1 cellular context compared by ENCODE assay signal in the genomic region with DNA sequence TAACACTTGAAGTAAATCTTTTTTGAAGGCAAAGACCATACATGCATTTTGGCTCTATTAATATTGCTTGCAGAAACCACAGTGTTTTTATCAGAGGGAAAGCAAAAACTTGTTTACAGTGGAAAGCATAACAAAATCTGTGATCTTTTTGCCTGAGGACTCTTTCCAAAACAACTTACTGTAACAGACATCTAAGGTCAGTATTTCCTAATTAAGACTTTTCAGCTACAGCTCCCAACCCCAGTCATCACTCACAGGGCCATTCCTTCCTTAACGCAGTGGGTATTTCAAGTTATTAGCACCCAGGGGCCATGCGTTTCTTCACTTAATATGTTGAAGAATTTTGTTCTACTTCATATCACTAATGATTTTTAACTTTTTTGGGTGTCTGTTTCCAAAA.
TF ChIP-seq lines count a peak whose summit lies in the region.

No MANE protein-coding gene starts in this region.

TF ChIP-seq in GM23338, 12 proteins besides CTCF, POLR2A, EP300 and RAD21:
- no peak for TF ChIP-seq EZH2phosphoT487 (IDR thresholded peaks at IDR 0.05; ENCODE audit: unreplicated experiment)
- TF ChIP-seq CREB1 (CRISPR knock-in tag; IDR thresholded peaks at IDR 0.05; ENCODE audit: low read depth), result no peak
- TF ChIP-seq ZNF462 (CRISPR knock-in tag; IDR thresholded peaks at IDR 0.05), result no peak
- no peak for TF ChIP-seq REST (IDR thresholded peaks at IDR 0.05; ENCODE audit: unreplicated experiment)
- no peak for TF ChIP-seq JUNB (IDR thresholded peaks at IDR 0.05; ENCODE audit: unreplicated experiment)
- TF ChIP-seq STAT1 (IDR thresholded peaks at IDR 0.05; ENCODE audit: unreplicated experiment), result no peak
- no peak for TF ChIP-seq EZH2 (IDR thresholded peaks at IDR 0.05; ENCODE audit: low read depth, unreplicated experiment)
- TF ChIP-seq ZNF331 (CRISPR knock-in tag; IDR thresholded peaks at IDR 0.05; ENCODE audit: low read depth), result no peak
- no peak for TF ChIP-seq ETS1 (IDR thresholded peaks at IDR 0.05)
- TF ChIP-seq POLR2AphosphoS5 (IDR thresholded peaks at IDR 0.05; ENCODE audit: low read depth), result no peak
- TF ChIP-seq NANOG (IDR thresholded peaks at IDR 0.05; ENCODE audit: borderline replicate concordance), result no peak
- no peak for TF ChIP-seq ZNF114 (CRISPR knock-in tag; IDR thresholded peaks at IDR 0.05)
